In genomic region chr1:236078077-236078476, GRCh38 we compare ENCODE assay signal across 2 cellular contexts. TPM values are rescaled to one million over a fixed set of nuclear protein-coding genes. Genes with fewer than 3 reads are reported as not detected.
"Had no signal": no experiment of that assay in that cellular context is flagged by ENCODE, and none has a peak within 500 bp of the region (broad histone marks: within the 10 kb centered on the region; RNA-seq: fewer than 3 reads in every experiment).

No MANE protein-coding gene starts in this region.

RNA-seq across cellular contexts. Expression of gene NID1, which starts 13.2 kb away (rescaled TPM):
- total RNA-seq: natural killer cell treated with Interleukin-12 subunit alpha and Interleukin-12 subunit beta and Interleukin-15 and Interleukin-18, amount 100 ng/mL, for 72 hours had no signal
- polyA plus RNA-seq: naive thymus-derived CD8-positive, alpha-beta T cell had no signal
